Comparison of ENCODE assay signal across 15 cellular contexts in genomic region chr6:130611366-130611765, GRCh38.
DNase-seq lines count a peak whose midpoint lies in the region; ATAC-seq, FAIRE-seq and TF ChIP-seq lines count a peak whose summit lies in the region.
"Had no signal": no experiment of that assay in that cellular context is flagged by ENCODE, and none has a peak within 500 bp of the region (broad histone marks: within the 10 kb centered on the region; RNA-seq: fewer than 3 reads in every experiment).

No MANE protein-coding gene starts in this region.

- no peak overlapping the region for H2AK9ac ChIP-seq in IMR-90 (replicated peaks; ENCODE audit: low read depth, low read length, poor library complexity)

- H4K5ac ChIP-seq in IMR-90 (ENCODE audit: low read depth, low read length) (peak overlapping the region; percentile 8; the same call in 1 of the 2 replicates), H1 (ENCODE audit: insufficient read length, low read depth, low read length) (no peak overlapping the region)

- no peak overlapping the region for H3K27ac Mint-ChIP-seq in activated CD4-positive, alpha-beta T cell treated with anti-CD3 and anti-CD28 coated beads, Interleukin-2, amount 10 ng/mL, durations not matched to agents 24 days and 14 days
- no peak overlapping the region for H3K27ac Mint-ChIP-seq in stimulated activated memory B cell treated with anti-CD40 and anti-IgM and Interleukin-4, amounts not matched to agents 10 μg/mL and 1 μg/mL and 100 μg/mL, for 72 hours
- H3K27ac Mint-ChIP-seq: CD8-positive, alpha-beta memory T cell had no signal

- intact Hi-C loops in activated CD4-positive, alpha-beta T cell treated with anti-CD3 and anti-CD28 coated beads, Interleukin-2, amount 10 ng/mL, durations not matched to agents 24 days and 14 days (cut with micrococcal nuclease): no loop called here
- intact Hi-C loops in IMR-90 (cut with micrococcal nuclease) (no loop called here), psoas muscle (cut with DNase I) (no loop called here)

- H3K23me2 ChIP-seq in H1 (ENCODE audit: low read depth, low read length): no peaks in the 10 kb centered on the region

- H3K4me3 Mint-ChIP-seq in activated CD4-positive, alpha-beta T cell treated with anti-CD3 and anti-CD28 coated beads, Interleukin-2, amount 10 ng/mL, durations not matched to agents 24 days and 14 days: no peak overlapping the region
- no peak overlapping the region for H3K4me3 Mint-ChIP-seq in stimulated activated memory B cell treated with anti-CD40 and anti-IgM and Interleukin-4, amounts not matched to agents 10 μg/mL and 1 μg/mL and 100 μg/mL, for 72 hours
- H3K4me3 Mint-ChIP-seq: CD8-positive, alpha-beta memory T cell had no signal

- H2BK120ac ChIP-seq in IMR-90 (ENCODE audit: low read depth, low read length) (peak overlapping the region; percentile 49), H1 (replicated peaks; ENCODE audit: low read depth, low read length) (no peak overlapping the region)

- H3K56ac ChIP-seq in IMR-90 (ENCODE audit: extremely low read depth, insufficient read depth, low read length) (no peak overlapping the region), H1 (replicated peaks; ENCODE audit: insufficient read length, low read depth, low read length) (no peak overlapping the region)

- H4K20me1 ChIP-seq in IMR-90 (ENCODE audit: insufficient read depth, low read length) (no peaks in the 10 kb centered on the region), H1 (replicated peaks in 1 of 2; ENCODE audit: control insufficient read depth in 1 of 2, insufficient read depth in 2 of 2, low read length in 2 of 2) (no peaks in the 10 kb centered on the region)
- H4K20me1 ChIP-seq: BLaER1 had no signal

- H3K4ac ChIP-seq in IMR-90 (ENCODE audit: low read depth, low read length): peak overlapping the region; percentile 66
- H3K4ac ChIP-seq in H1 (replicated peaks; ENCODE audit: insufficient read length, low read depth, low read length): no peak overlapping the region

- no peaks in the 10 kb centered on the region for H3K27me3 Mint-ChIP-seq in activated CD4-positive, alpha-beta T cell treated with anti-CD3 and anti-CD28 coated beads, Interleukin-2, amount 10 ng/mL, durations not matched to agents 24 days and 14 days
- H3K27me3 Mint-ChIP-seq in stimulated activated memory B cell treated with anti-CD40 and anti-IgM and Interleukin-4, amounts not matched to agents 10 μg/mL and 1 μg/mL and 100 μg/mL, for 72 hours: no peaks in the 10 kb centered on the region
- H3K27me3 Mint-ChIP-seq: CD8-positive, alpha-beta memory T cell had no signal

- peak overlapping the region; percentile 55 for H2AFZ ChIP-seq in IMR-90 (replicated peaks; ENCODE audit: low read length, poor library complexity)
- peak overlapping the region; percentile 70; the same call in 1 of the 2 replicates for H2AFZ ChIP-seq in H1 (ENCODE audit: low read length)

- POLR2A ChIA-PET in IMR-90 (lab: Charles Lee; ENCODE audit: unreplicated experiment) (no interaction called here), H1 (lab: Charles Lee; ENCODE audit: partially characterized antibody) (no interaction called here)

- H3K36me3 ChIP-seq in IMR-90 (ENCODE audit: control insufficient read depth, insufficient read depth, low read length): no peaks in the 10 kb centered on the region
- H3K36me3 ChIP-seq in H1 (ENCODE audit: control insufficient read depth in 2 of 4, insufficient read depth in 4 of 4, low read length in 3 of 4): no peaks in the 10 kb centered on the region; a peak in 1 of 8 replicates
- H3K36me3 ChIP-seq in psoas muscle (ENCODE audit: insufficient read depth in 1 of 2, low read depth in 1 of 2): no peaks in the 10 kb centered on the region
- H3K36me3 ChIP-seq: BLaER1 had no signal

- CTCF ChIA-PET in IMR-90 (lab: Yijun Ruan, JAX): no interaction called here
- CTCF ChIA-PET in H1 (lab: Charles Lee; ENCODE audit: partially characterized antibody): interaction anchor here (0.6 kb wide), 1 partner anchor 550 kb away, joined by 3 read pairs; no protein-coding TSS in a partner anchor

- dilution Hi-C loops in IMR-90 (cut with HindIII; ENCODE audit: low sequenced_read_pairs, unreplicated experiment): no loop called here

- H3K4me1 ChIP-seq in IMR-90 (ENCODE audit: control insufficient read depth, insufficient read depth, low read length) (no peaks in the 10 kb centered on the region), H1 (replicated peaks in 1 of 4; ENCODE audit: control insufficient read depth in 3 of 4, insufficient read depth in 4 of 4, low read length in 3 of 4) (peaks cover 0 to 10% (median 2%) of the 10 kb centered on the region in 4 experiments; a peak in 2 of 7 replicates), psoas muscle (no peaks in the 10 kb centered on the region)
- H3K4me1 ChIP-seq: BLaER1, Caco-2 had no signal

- WGBS in IMR-90 (ENCODE audit: extremely low coverage in 2 of 2, insufficient read length in 1 of 2), 2 experiments: 100% methylated on average over 1 of the region's 7 CpGs; no CpG with 5 or more reads in 1 of the 2 experiments
- WGBS in H1 (ENCODE audit: extremely low coverage in 1 of 2, insufficient coverage in 1 of 2, insufficient read length in 1 of 2, insufficient replicate concordance in 2 of 2, low coverage in 1 of 2, low lambda C conversion rate in 2 of 2, missing lambda C conversion rate in 1 of 2), 2 experiments: 84% methylated on average over 7 of the region's 7 CpGs; no CpG with 5 or more reads in 1 of the 2 experiments
- WGBS in psoas muscle, 3 donors: 59 to 70% (median 64%) methylated on average over 7 of the region's 7 CpGs

- H4K91ac ChIP-seq in IMR-90 (ENCODE audit: insufficient read depth, low read depth, low read length) (peak overlapping the region; percentile 39), H1 (replicated peaks; ENCODE audit: insufficient read length, low read length) (no peak overlapping the region)

- H3K4me3 ChIP-seq in IMR-90 (ENCODE audit: insufficient read depth, low read depth, low read length): no peak overlapping the region
- no peak overlapping the region for H3K4me3 ChIP-seq in H1 (ENCODE audit: extremely low read depth in 1 of 4, insufficient read depth in 2 of 4, low read depth in 3 of 4, low read length in 4 of 4)
- no peak overlapping the region for H3K4me3 ChIP-seq in psoas muscle
- H3K4me3 ChIP-seq: BLaER1 had no signal

- in situ Hi-C loops in IMR-90 (cut with MboI; ENCODE audit: low sequenced_read_pairs): no loop called here

- no peak overlapping the region for H3K9ac ChIP-seq in IMR-90 (ENCODE audit: low read depth, low read length)
- H3K9ac ChIP-seq in H1 (replicated peaks in 1 of 4; ENCODE audit: extremely low read depth in 1 of 4, low read depth in 3 of 4, low read length in 3 of 4): no peak overlapping the region
- H3K9ac ChIP-seq: BLaER1 had no signal

- 0 out of 2 replicates have a peak overlapping the region, but pooled peaks have one; percentile 32 for H3K14ac ChIP-seq in IMR-90 (replicated peaks; ENCODE audit: low read depth, low read length)
- no peak overlapping the region for H3K14ac ChIP-seq in H1 (ENCODE audit: insufficient read length)

- no peak overlapping the region for H2BK12ac ChIP-seq in H1 (ENCODE audit: low read depth, low read length)

- H3K9me3 ChIP-seq in IMR-90 (ENCODE audit: control insufficient read depth, insufficient read depth, low read length) (peaks cover 3% of the 10 kb centered on the region; the same call in 1 of the 2 replicates), H1 (ENCODE audit: insufficient read depth in 2 of 2, low read depth in 1 of 2, low read length in 1 of 2) (no peaks in the 10 kb centered on the region), psoas muscle (no peaks in the 10 kb centered on the region)
- H3K9me3 ChIP-seq: BLaER1, Caco-2 had no signal

- TF ChIP-seq CTCF in IMR-90 (conservative IDR thresholded peaks at IDR 0.05; ENCODE audit: low read depth, low read length) (no peak), H1 (IDR thresholded peaks at IDR 0.05; ENCODE audit: control extremely low read depth in 1 of 3, insufficient read depth in 1 of 3, low read depth in 1 of 3, low read length in 3 of 3) (no peak), psoas muscle (IDR thresholded peaks at IDR 0.05) (no peak)

- no peak overlapping the region for H2BK5ac ChIP-seq in IMR-90 (ENCODE audit: low read depth, low read length, poor library complexity, severe bottlenecking)
- no peak overlapping the region for H2BK5ac ChIP-seq in H1 (ENCODE audit: low read depth, low read length)

- BruUV-seq in IMR-90 (replicated peaks; lab: Mats Ljungman, UMichigan): no TSS peak

- TF ChIP-seq EP300 in H1 (IDR thresholded peaks at IDR 0.05; ENCODE audit: borderline replicate concordance in 1 of 2, low read depth in 2 of 2, low read length in 2 of 2): no peak

- H3K79me2 ChIP-seq in H1 (ENCODE audit: control insufficient read depth in 1 of 2, insufficient read depth in 2 of 2, low read length in 2 of 2): no peaks in the 10 kb centered on the region

- H3K18ac ChIP-seq in IMR-90 (ENCODE audit: low read depth, low read length) (no peak overlapping the region), H1 (ENCODE audit: extremely low read depth, low read length) (no peak overlapping the region)

- H2BK20ac ChIP-seq in IMR-90 (ENCODE audit: low read depth, low read length) (0 out of 2 replicates have a peak overlapping the region, but pooled peaks have one; percentile 16), H1 (ENCODE audit: low read length) (no peak overlapping the region)

- H3K79me1 ChIP-seq in IMR-90 (ENCODE audit: low read depth in 1 of 2, low read length in 2 of 2): no peaks in the 10 kb centered on the region
- H3K79me1 ChIP-seq in H1 (ENCODE audit: low read depth, low read length): no peaks in the 10 kb centered on the region

- TF ChIP-seq POLR2A in IMR-90 (IDR thresholded peaks at IDR 0.05; ENCODE audit: low read depth, low read length) (no peak), H1 (IDR thresholded peaks at IDR 0.05; ENCODE audit: control extremely low read depth in 1 of 2, low read depth in 2 of 2, low read length in 2 of 2) (no peak)

- H3K9me3 Mint-ChIP-seq in activated CD4-positive, alpha-beta T cell treated with anti-CD3 and anti-CD28 coated beads, Interleukin-2, amount 10 ng/mL, durations not matched to agents 24 days and 14 days: peaks cover 14% of the 10 kb centered on the region
- peaks cover 6% of the 10 kb centered on the region for H3K9me3 Mint-ChIP-seq in stimulated activated memory B cell treated with anti-CD40 and anti-IgM and Interleukin-4, amounts not matched to agents 10 μg/mL and 1 μg/mL and 100 μg/mL, for 72 hours
- H3K9me3 Mint-ChIP-seq: CD8-positive, alpha-beta memory T cell had no signal

- no peak overlapping the region for H3K4me2 ChIP-seq in IMR-90 (ENCODE audit: low read depth, low read length)
- H3K4me2 ChIP-seq in H1 (ENCODE audit: insufficient read depth in 1 of 2, low read depth in 2 of 2, low read length in 2 of 2): no peak overlapping the region
- H3K4me2 ChIP-seq: BLaER1 had no signal

- peak; percentile 53 for DNase-seq in activated CD4-positive, alpha-beta T cell treated with anti-CD3 and anti-CD28 coated beads, Interleukin-2, amount 10 ng/mL, durations not matched to agents 24 days and 14 days
- DNase-seq in activated CD4-positive, alpha-beta T cell treated with anti-CD3 and anti-CD28 coated beads for 48 hours: no peak
- no peak for DNase-seq in IMR-90
- no peak for DNase-seq in H1 (ENCODE audit: low read depth in 1 of 2, low spot score in 2 of 2)
- no peak for DNase-seq in psoas muscle
- DNase-seq: AML-193; CD8-positive, alpha-beta memory T cell; DND-41; GDM1 had no signal

- TF ChIP-seq RAD21 in IMR-90 (IDR thresholded peaks at IDR 0.05; ENCODE audit: low read length): no peak
- TF ChIP-seq RAD21 in H1 (IDR thresholded peaks at IDR 0.05 in 1 of 2, conservative IDR thresholded peaks at IDR 0.05 in 1 of 2; ENCODE audit: low read depth in 2 of 2, low read length in 2 of 2): no peak

- H3K27me3 ChIP-seq in IMR-90 (ENCODE audit: control insufficient read depth, insufficient read depth, low read length) (no peaks in the 10 kb centered on the region), H1 (replicated peaks in 1 of 4; ENCODE audit: control insufficient read depth in 3 of 4, extremely low read depth in 1 of 4, insufficient read depth in 3 of 4, low read length in 3 of 4) (peaks cover 0 to 2% (median 0%) of the 10 kb centered on the region in 4 experiments; a peak in 1 of 7 replicates), psoas muscle (ENCODE audit: insufficient read depth in 3 of 3, low read length in 2 of 3) (no peaks in the 10 kb centered on the region)
- H3K27me3 ChIP-seq: BLaER1 had no signal

- ATAC-seq in IMR-90 (ENCODE audit: low read depth): no peak
- ATAC-seq in stimulated activated memory B cell treated with anti-CD40 and anti-IgM and Interleukin-4, amounts not matched to agents 10 μg/mL and 1 μg/mL and 100 μg/mL, for 72 hours: peak; percentile 40
- ATAC-seq in psoas muscle: no peak
- ATAC-seq in HG03139 (IDR thresholded peaks at IDR 0.05; ENCODE audit: unreplicated experiment): no peak

- peaks cover 6% of the 10 kb centered on the region for H3K4me1 Mint-ChIP-seq in activated CD4-positive, alpha-beta T cell treated with anti-CD3 and anti-CD28 coated beads, Interleukin-2, amount 10 ng/mL, durations not matched to agents 24 days and 14 days
- no peaks in the 10 kb centered on the region for H3K4me1 Mint-ChIP-seq in stimulated activated memory B cell treated with anti-CD40 and anti-IgM and Interleukin-4, amounts not matched to agents 10 μg/mL and 1 μg/mL and 100 μg/mL, for 72 hours

- peak overlapping the region in 1 of 2 experiments; percentile 56; a peak in 1 of 4 replicates for H4K8ac ChIP-seq in IMR-90 (ENCODE audit: low read depth in 2 of 2, low read length in 2 of 2)
- H4K8ac ChIP-seq in H1 (ENCODE audit: extremely low read depth, insufficient read depth, low read length): no peak overlapping the region

- H2AK5ac ChIP-seq in IMR-90 (ENCODE audit: low read depth, low read length) (peak overlapping the region; percentile 45; the same call in 1 of the 2 replicates), H1 (ENCODE audit: low read depth, low read length) (no peak overlapping the region)

- no peaks in the 10 kb centered on the region for H3K9me1 ChIP-seq in IMR-90 (ENCODE audit: insufficient read depth, low read length)

- H3K23ac ChIP-seq in IMR-90 (ENCODE audit: low read depth, low read length) (peak overlapping the region; percentile 56; the same call in 1 of the 2 replicates), H1 (ENCODE audit: insufficient read length) (no peak overlapping the region)

- H2BK15ac ChIP-seq in IMR-90 (ENCODE audit: low read depth, low read length) (peak overlapping the region; percentile 48; the same call in 1 of the 3 replicates), H1 (ENCODE audit: low read length) (0 out of 2 replicates have a peak overlapping the region, but pooled peaks have one; percentile 67)

- H3K27ac ChIP-seq in IMR-90 (ENCODE audit: insufficient read depth, low read length) (no peak overlapping the region), H1 (ENCODE audit: low read depth, low read length) (no peak overlapping the region), psoas muscle (no peak overlapping the region)
- H3K27ac ChIP-seq: 22Rv1, BLaER1 had no signal

- FAIRE-seq in H1 (lab: Jason Lieb, UNC): no peak
- FAIRE-seq: H54 had no signal

- H3K36me3 Mint-ChIP-seq in activated CD4-positive, alpha-beta T cell treated with anti-CD3 and anti-CD28 coated beads, Interleukin-2, amount 10 ng/mL, durations not matched to agents 24 days and 14 days (ENCODE audit: low read depth): peaks cover 3% of the 10 kb centered on the region
- H3K36me3 Mint-ChIP-seq in stimulated activated memory B cell treated with anti-CD40 and anti-IgM and Interleukin-4, amounts not matched to agents 10 μg/mL and 1 μg/mL and 100 μg/mL, for 72 hours: no peaks in the 10 kb centered on the region
- H3K36me3 Mint-ChIP-seq: CD8-positive, alpha-beta memory T cell had no signal
